ENCODE assay signal across 25 cellular contexts in the genomic region with DNA sequence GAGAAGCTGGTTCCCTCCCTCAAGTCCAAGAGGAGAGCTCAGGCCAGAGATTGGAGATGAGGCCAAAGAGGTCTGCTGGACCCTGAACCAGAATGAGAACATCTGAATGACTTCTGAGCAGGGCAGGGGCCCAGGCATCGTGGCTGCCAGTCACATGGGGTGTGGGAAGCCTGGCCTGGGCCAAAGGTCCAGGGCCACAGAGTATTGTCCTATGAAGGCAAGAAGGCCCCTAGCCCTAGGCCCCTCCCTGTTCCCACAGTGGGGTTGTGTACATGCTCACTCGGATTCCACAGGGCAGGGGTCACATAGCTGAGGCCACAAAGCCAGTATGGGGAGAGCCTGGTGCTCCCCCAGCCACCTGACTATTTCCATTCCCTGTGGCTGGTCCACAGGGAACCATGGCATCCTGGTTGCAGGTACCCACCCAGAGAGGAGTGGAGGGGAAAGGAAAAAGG. TPM values are rescaled to one million over a fixed set of nuclear protein-coding genes. Genes with fewer than 3 reads are reported as not detected.
DNase-seq lines count a peak whose midpoint lies in the region; FAIRE-seq and TF ChIP-seq lines count a peak whose summit lies in the region.
"Had no signal": no experiment of that assay in that cellular context is flagged by ENCODE, and none has a peak within 500 bp of the region (broad histone marks: within the 10 kb centered on the region; RNA-seq: fewer than 3 reads in every experiment).

No MANE protein-coding gene starts in this region.

- H2AFZ ChIP-seq in hepatocyte (no peak overlapping the region), mesenchymal stem cell (ENCODE audit: low read depth, low read length) (no peak overlapping the region)

- FAIRE-seq in small intestine (lab: Jason Lieb, UNC), result no peak
- FAIRE-seq: A549, GM12878 had no signal

- no peak overlapping the region for H3K9ac ChIP-seq in mesenchymal stem cell (ENCODE audit: low read length)

- H3K4me3 ChIP-seq in choroid plexus epithelial cell (ENCODE audit: low read depth, low read length), result no peak overlapping the region
- no peak overlapping the region for H3K4me3 ChIP-seq in hepatocyte
- H3K4me3 ChIP-seq in mesenchymal stem cell (ENCODE audit: insufficient read depth in 1 of 2, low read depth in 1 of 2, low read length in 2 of 2), result no peak overlapping the region
- H3K4me3 ChIP-seq in small intestine (ENCODE audit: low read depth in 1 of 2, low read length in 2 of 2), result no peak overlapping the region
- H3K4me3 ChIP-seq in brain microvascular endothelial cell (ENCODE audit: low read depth, low read length), result no peak overlapping the region
- H3K4me3 ChIP-seq: A549, GM12878 had no signal

- no peak overlapping the region for H2BK5ac ChIP-seq in mesenchymal stem cell (ENCODE audit: low read depth, low read length, poor library complexity, severe bottlenecking)

- H3K4me2 ChIP-seq in hepatocyte (no peak overlapping the region), mesenchymal stem cell (ENCODE audit: low read length, poor library complexity, severe bottlenecking) (no peak overlapping the region)
- H3K4me2 ChIP-seq: A549 had no signal

- no peaks in the 10 kb centered on the region for H4K20me1 ChIP-seq in hepatocyte (ENCODE audit: insufficient read depth, poor library complexity, severe bottlenecking)

- DNase-seq in choroid plexus epithelial cell (ENCODE audit: low read depth) (peak; percentile 52), hepatocyte (ENCODE audit: low spot score) (peak; percentile 52), mesenchymal stem cell (no peak), small intestine (peak; percentile 72), brain microvascular endothelial cell (no peak), amygdala (lab: John Stamatoyannopoulos, UW) (no peak)
- no peak for DNase-seq in stimulated activated CD4-positive, alpha-beta T cell treated with anti-CD3 and anti-CD28 coated beads, Interleukin-2, amount 100 ng/mL, for 24 hours
- DNase-seq: C1 segment of cervical spinal cord; CD4-positive, alpha-beta memory T cell; COR-L47; DMS79; EL; GDM1; GOT3; KG1; MM.1S; NCI-H2029; NCI-H446 treated with DMSO at 0.1 percent for 48 hours; NCI-H526 treated with DMSO at 0.1 percent for 48 hours; SHP77 had no signal

- TF ChIP-seq CTCF in choroid plexus epithelial cell (conservative IDR thresholded peaks at IDR 0.05; ENCODE audit: low read depth, low read length) (no peak), hepatocyte (IDR thresholded peaks at IDR 0.05; ENCODE audit: poor library complexity) (no peak), brain microvascular endothelial cell (IDR thresholded peaks at IDR 0.05; ENCODE audit: low read depth, low read length, missing control alignments) (no peak)

- H3K27ac ChIP-seq in hepatocyte (no peak overlapping the region), mesenchymal stem cell (ENCODE audit: low read length, poor library complexity, severe bottlenecking) (no peak overlapping the region), small intestine (ENCODE audit: low read depth in 1 of 2, low read length in 1 of 2) (no peak overlapping the region), brain microvascular endothelial cell (no peak overlapping the region)
- H3K27ac ChIP-seq: RWPE1 had no signal

- no peaks in the 10 kb centered on the region for H3K79me1 ChIP-seq in mesenchymal stem cell (replicated peaks; ENCODE audit: low read length, poor library complexity, severe bottlenecking)

- H2AK5ac ChIP-seq in mesenchymal stem cell (ENCODE audit: low read length, severe bottlenecking), result no peak overlapping the region

- peak overlapping the region; percentile 46 to 84 for H3K18ac ChIP-seq in mesenchymal stem cell (ENCODE audit: low read depth in 1 of 2, low read length in 2 of 2)

- H4K91ac ChIP-seq in mesenchymal stem cell (ENCODE audit: low read length), result peak overlapping the region; percentile 71

- H3K36me3 ChIP-seq in hepatocyte (replicated peaks; ENCODE audit: insufficient read depth, low read depth), result no peaks in the 10 kb centered on the region
- no peaks in the 10 kb centered on the region for H3K36me3 ChIP-seq in mesenchymal stem cell (ENCODE audit: control insufficient read depth in 1 of 2, insufficient read depth in 2 of 2, low read depth in 1 of 2, low read length in 2 of 2)
- no peaks in the 10 kb centered on the region for H3K36me3 ChIP-seq in small intestine (ENCODE audit: control insufficient read depth in 2 of 2, insufficient read depth in 2 of 2, low read length in 2 of 2)
- no peaks in the 10 kb centered on the region for H3K36me3 ChIP-seq in brain microvascular endothelial cell (replicated peaks)

- peak overlapping the region; percentile 29 to 76 for H2BK12ac ChIP-seq in mesenchymal stem cell (ENCODE audit: low read length in 2 of 2)

- H3K4me1 ChIP-seq in hepatocyte (ENCODE audit: insufficient read depth), result no peaks in the 10 kb centered on the region
- H3K4me1 ChIP-seq in mesenchymal stem cell (ENCODE audit: control insufficient read depth, insufficient read depth, low read depth, low read length), result peaks cover 6% of the 10 kb centered on the region
- H3K4me1 ChIP-seq in small intestine (ENCODE audit: control insufficient read depth in 2 of 2, insufficient read depth in 1 of 2, low read depth in 1 of 2, low read length in 1 of 2), result peaks cover 0 to 10% of the 10 kb centered on the region in 2 donors

- H3K79me2 ChIP-seq in hepatocyte, result no peaks in the 10 kb centered on the region

- peak overlapping the region in 1 of 2 experiments; percentile 39 for H3K4ac ChIP-seq in mesenchymal stem cell (ENCODE audit: low read depth in 1 of 2, low read length in 2 of 2)

- peak overlapping the region; percentile 54 for H2BK120ac ChIP-seq in mesenchymal stem cell (ENCODE audit: low read depth, low read length)

- in situ Hi-C loops in brain microvascular endothelial cell (cut with HindIII; ENCODE audit: low pct_ligation_motif_present, low sequenced_read_pairs), result no loop called here

- H2BK15ac ChIP-seq in mesenchymal stem cell (ENCODE audit: low read depth, poor library complexity, severe bottlenecking), result no peak overlapping the region

- no peaks in the 10 kb centered on the region for H3K9me2 ChIP-seq in hepatocyte (replicated peaks; ENCODE audit: insufficient read depth)

- H3K27me3 ChIP-seq in hepatocyte (peaks cover 2% of the 10 kb centered on the region), mesenchymal stem cell (ENCODE audit: control insufficient read depth in 1 of 2, insufficient read depth in 1 of 2, low read length in 2 of 2) (no peaks in the 10 kb centered on the region), small intestine (ENCODE audit: control insufficient read depth in 2 of 2, insufficient read depth in 2 of 2, low read length in 2 of 2) (no peaks in the 10 kb centered on the region), brain microvascular endothelial cell (replicated peaks) (no peaks in the 10 kb centered on the region)

- 51% methylated on average over 2 of the region's 2 CpGs for WGBS in hepatocyte (ENCODE audit: low lambda C conversion rate, missing lambda C conversion rate)
- whole genome bisulfite sequencing in mesenchymal stem cell, result 45% methylated on average over 2 of the region's 2 CpGs
- 14 to 43% (median 15%) methylated on average over 2 of the region's 2 CpGs for WGBS in small intestine, 3 donors

- no peak overlapping the region for H3K23ac ChIP-seq in mesenchymal stem cell (ENCODE audit: low read length in 2 of 2)

- peak overlapping the region; percentile 69 for H4K8ac ChIP-seq in mesenchymal stem cell (ENCODE audit: low read length)

- peak overlapping the region in 1 of 2 experiments; percentile 91 for H3K14ac ChIP-seq in mesenchymal stem cell (ENCODE audit: low read length in 2 of 2)

- H3K9me3 ChIP-seq in hepatocyte (ENCODE audit: low read depth) (no peaks in the 10 kb centered on the region), mesenchymal stem cell (ENCODE audit: control insufficient read depth, low read length) (no peaks in the 10 kb centered on the region), small intestine (ENCODE audit: control insufficient read depth, low read depth) (no peaks in the 10 kb centered on the region)
- H3K9me3 ChIP-seq: A549 had no signal

RNA-seq across cellular contexts. Expression of a gene that starts 18.5 kb away (rescaled TPM):
- total RNA-seq in hepatocyte, result not detected in 2 replicates
- 0.46 TPM in 1 of 2 replicates, not detected in the other for polyA plus RNA-seq in hepatocyte
- 2.3 TPM for polyA plus RNA-seq in mesenchymal stem cell (2013, experiment 1 of 2)
- 2.2 TPM for polyA plus RNA-seq in mesenchymal stem cell (2013, experiment 2 of 2)
- polyA plus RNA-seq in small intestine, result 1 to 10 TPM in 2 of 3 donors, under 1 TPM in 1; 0.73 to 9.2 (median 8.6) TPM
- total RNA-seq: CD4-positive, alpha-beta memory T cell; GM12878; HT1080; SK-MEL-5 had no signal
- polyA plus RNA-seq: CD4-positive, alpha-beta memory T cell; GM12878 had no signal

RNA-seq across cellular contexts. Expression of a gene that starts 35.7 kb away (rescaled TPM):
- 25.0 and 29.3 TPM in 2 replicates for total RNA-seq in hepatocyte
- 22.8 and 29.1 TPM in 2 replicates for polyA plus RNA-seq in hepatocyte
- polyA plus RNA-seq in mesenchymal stem cell (2013, experiment 1 of 2), result 14.1 TPM
- 13.6 TPM for polyA plus RNA-seq in mesenchymal stem cell (2013, experiment 2 of 2)
- 10 to 100 TPM; 28.1 to 35.8 (median 34.9) TPM for polyA plus RNA-seq in small intestine

RNA-seq across cellular contexts. Expression of a gene that starts 59.5 kb away (rescaled TPM):
- 40.7 and 51.9 TPM in 2 replicates for total RNA-seq in hepatocyte
- polyA plus RNA-seq in hepatocyte (53.9 and 61.0 TPM in 2 replicates), small intestine (10 to 100 TPM; 40.0 to 53.9 (median 45.4) TPM)
- polyA plus RNA-seq in mesenchymal stem cell (2013, experiment 1 of 2), result 48.5 TPM
- polyA plus RNA-seq in mesenchymal stem cell (2013, experiment 2 of 2), result 51.0 TPM

Comparison
In these comparisons a context has a peak if more than half of its experiments do, and no peak if none do; other contexts are left out.
1. DNase-seq: peak in choroid plexus epithelial cell (single experiment), hepatocyte (single experiment) and small intestine (single experiment); none in mesenchymal stem cell (single experiment), stimulated activated CD4-positive, alpha-beta T cell treated with anti-CD3 and anti-CD28 coated beads, Interleukin-2, amount 100 ng/mL, for 24 hours (0 of 2), brain microvascular endothelial cell (single experiment) and amygdala (0 of 56).